Comparison of ENCODE assay signal across 8 cellular contexts in the genomic region with DNA sequence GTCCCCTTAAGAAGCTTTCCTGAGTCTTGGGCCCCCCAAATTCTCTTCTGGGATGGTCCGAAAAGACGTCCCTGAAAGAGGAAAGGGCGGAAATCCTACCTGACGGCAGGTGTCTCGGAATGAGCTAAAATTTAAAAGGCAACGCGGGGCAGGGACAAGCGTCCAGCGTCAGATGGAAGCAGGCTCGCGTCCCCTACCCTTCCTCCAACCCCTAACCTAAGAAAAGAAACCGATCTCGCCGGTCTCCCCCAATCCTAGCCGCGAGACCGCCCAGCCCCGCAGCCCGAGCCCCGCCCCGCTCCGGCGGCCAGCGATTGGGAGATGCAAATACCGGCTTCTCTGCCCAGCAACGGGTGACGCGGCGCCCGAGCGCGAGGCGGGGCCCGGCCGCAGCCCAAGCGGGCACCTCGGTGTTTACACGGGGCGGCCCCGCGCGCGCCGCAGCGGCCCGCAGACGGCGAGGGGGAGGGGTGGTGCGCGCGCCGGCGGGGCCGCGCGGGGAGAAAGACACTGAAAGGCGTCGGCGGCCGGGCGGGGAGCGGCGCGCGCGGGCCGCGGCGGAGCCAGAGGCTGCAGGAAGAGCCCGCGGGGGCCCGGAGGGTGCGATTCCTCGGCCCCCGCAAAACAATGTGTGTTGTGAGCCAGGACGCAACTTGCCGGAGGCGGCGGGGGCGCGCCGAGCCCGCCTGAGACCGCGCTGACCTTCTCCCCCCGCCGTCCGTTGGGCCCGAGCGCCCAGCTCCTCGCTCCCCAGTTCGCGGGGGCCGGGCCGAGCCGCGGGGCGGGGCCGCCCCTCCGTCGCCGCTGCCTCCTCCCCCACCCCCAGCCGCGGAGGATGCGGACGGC. TPM values are rescaled to one million over a fixed set of nuclear protein-coding genes. Genes with fewer than 3 reads are reported as not detected.
DNase-seq lines count a peak whose midpoint lies in the region; ATAC-seq and TF ChIP-seq lines count a peak whose summit lies in the region.

A gene (plus strand): TSS at position 510 of the 846 bp plus-strand sequence. CDS start 373 bp downstream, outside the sequence.

- 1% methylated on average over 21 to 106 of the region's 106 CpGs for WGBS in heart left ventricle, 4 donors
- WGBS in upper lobe of left lung, 2 donors, result 0 to 1% methylated on average over 28 to 61 of the region's 106 CpGs

- peak; percentile 97 for DNase-seq in NCI-H146 (lab: John Stamatoyannopoulos, UW)
- peak; percentile 95 for DNase-seq in T follicular helper cell (ENCODE audit: low read depth)
- DNase-seq in amniotic epithelial cell (ENCODE audit: low read depth), result peak; percentile 86
- peak; percentile 97 to 99 (median 98) for DNase-seq in heart left ventricle
- DNase-seq in posterior cingulate gyrus, result peak; percentile 98 to 100 (median 100)
- DNase-seq in upper lobe of left lung, result peak; percentile 99 to 100

- peak; percentile 71 for TF ChIP-seq POLR2A in GM15510 (IDR thresholded peaks at IDR 0.05; ENCODE audit: borderline replicate concordance, extremely low read depth, insufficient read length)
- TF ChIP-seq POLR2A in heart left ventricle (IDR thresholded peaks at IDR 0.05), result peak in 1 of 2 donors; percentile 45
- peak in 2 of 4 donors; percentile 29 to 33 for TF ChIP-seq POLR2A in upper lobe of left lung (IDR thresholded peaks at IDR 0.05)

- H3K36me3 ChIP-seq in heart left ventricle (peaks cover 0 to 6% (median 0%) of the 10 kb centered on the region in 9 donors), upper lobe of left lung (no peaks in the 10 kb centered on the region)

- TF ChIP-seq EP300 in upper lobe of left lung (IDR thresholded peaks at IDR 0.05), result no peak

- no peaks in the 10 kb centered on the region for H3K9me3 ChIP-seq in heart left ventricle
- H3K9me3 ChIP-seq in upper lobe of left lung, result no peaks in the 10 kb centered on the region

- ATAC-seq in HG02870 (IDR thresholded peaks at IDR 0.05; ENCODE audit: unreplicated experiment) (peak; percentile 68), heart left ventricle (peak; percentile 68 to 81 (median 76)), upper lobe of left lung (ENCODE audit: low FRiP score in 2 of 2) (peak; percentile 89 to 92)

- H3K4me1 ChIP-seq in heart left ventricle (peaks cover 0 to 47% (median 22%) of the 10 kb centered on the region in 12 donors), upper lobe of left lung (peaks cover 27 to 63% (median 36%) of the 10 kb centered on the region in 4 donors)

- TF ChIP-seq CTCF in heart left ventricle (IDR thresholded peaks at IDR 0.05), result no peak
- TF ChIP-seq CTCF in upper lobe of left lung (IDR thresholded peaks at IDR 0.05), result peak in 1 of 6 experiments; percentile 10

- peaks cover 0 to 5% (median 0%) of the 10 kb centered on the region in 9 donors for H3K27me3 ChIP-seq in heart left ventricle
- peaks cover 0 to 5% (median 0%) of the 10 kb centered on the region in 4 donors for H3K27me3 ChIP-seq in upper lobe of left lung

- intact Hi-C loops in heart left ventricle (cut with DNase I), result loop anchor here in 5 of 10 donors (1.0 to 10.0 kb wide), 6 partner anchors 14 to 58 kb away; a partner anchor contains a TSS
- intact Hi-C loops in posterior cingulate gyrus (cut with DNase I), result loop anchor here (2.0 kb wide), 1 partner anchor 14 kb away; no protein-coding TSS in a partner anchor

- H3K4me3 ChIP-seq in heart left ventricle (peak within 1 kb of the TSS; percentile 58 to 98 (median 80)), upper lobe of left lung (peak within 1 kb of the TSS; percentile 73 to 94 (median 89))

- H3K27ac ChIP-seq in heart left ventricle (peak within 1 kb of the TSS; percentile 90 to 98 (median 96)), upper lobe of left lung (peak within 1 kb of the TSS; percentile 88 to 96 (median 90))

RNA-seq across cellular contexts. Expression of the gene that starts here (rescaled TPM):
- total RNA-seq in heart left ventricle (10 to 100 TPM in 7 of 9 donors, 1 to 10 TPM in 2; 6.9 to 19.9 (median 11.5) TPM), upper lobe of left lung (10 to 100 TPM in 2 of 6 donors, 1 to 10 TPM in 4; 3.8 to 13.5 (median 7.6) TPM)
- polyA plus RNA-seq in heart left ventricle, result 1 to 10 TPM; 5.4 to 7.2 TPM

Comparison
In these comparisons a context has a peak if more than half of its experiments do, and no peak if none do; other contexts are left out.
1. Peak in every context shown above with its lines: DNase-seq, ATAC-seq, H3K4me3 ChIP-seq and H3K27ac ChIP-seq.